Comparison of ENCODE assay signal across 12 cellular contexts in the genomic region with DNA sequence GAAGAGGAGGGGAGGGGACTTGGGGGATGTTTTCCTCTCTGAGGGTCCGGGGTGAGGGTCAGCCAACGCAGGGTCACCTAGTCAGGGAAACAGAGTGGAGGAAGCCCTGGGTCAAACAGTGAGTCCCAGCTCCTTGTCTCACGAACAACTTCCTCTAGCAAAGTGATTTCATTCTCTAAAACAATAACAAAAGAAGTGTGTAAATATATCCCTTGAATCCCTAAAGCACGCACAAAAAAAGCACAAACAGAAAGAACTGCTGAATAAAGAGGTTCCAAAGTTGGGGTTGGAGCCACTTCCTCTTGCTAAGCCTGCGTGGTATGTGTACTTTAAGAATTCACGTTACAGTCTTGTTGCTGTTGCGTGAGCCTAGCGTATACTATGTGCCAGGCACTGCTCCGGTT. TPM values are rescaled to one million over a fixed set of nuclear protein-coding genes. Genes with fewer than 3 reads are reported as not detected.
DNase-seq lines count a peak whose midpoint lies in the region; ATAC-seq, FAIRE-seq and TF ChIP-seq lines count a peak whose summit lies in the region.
"Had no signal": no experiment of that assay in that cellular context is flagged by ENCODE, and none has a peak within 500 bp of the region (broad histone marks: within the 10 kb centered on the region; RNA-seq: fewer than 3 reads in every experiment).

No MANE protein-coding gene starts in this region.

- TF ChIP-seq EP300 in HepG2 (IDR thresholded peaks at IDR 0.05; ENCODE audit: low read depth in 2 of 2, low read length in 2 of 2) (no peak), HepG2 (CRISPR knock-in tag; IDR thresholded peaks at IDR 0.05; ENCODE audit: borderline replicate concordance) (no peak)

- H3K4ac ChIP-seq in H9 (ENCODE audit: low read depth, low read length) = no peak overlapping the region

- no peak overlapping the region for H3K56ac ChIP-seq in H9 (ENCODE audit: insufficient read length, low read depth, low read length)

- TF ChIP-seq POLR2A in HepG2 (IDR thresholded peaks at IDR 0.05; ENCODE audit: insufficient read depth in 1 of 2, low read depth in 2 of 2, low read length in 2 of 2) (no peak), spleen (IDR thresholded peaks at IDR 0.05) (peak in 1 of 3 donors; percentile 37)

- CTCF ChIA-PET in HepG2 (lab: Yijun Ruan, JAX; ENCODE audit: low intra/inter-chr PET ratio, low total read pairs) = no interaction called here
- CTCF ChIA-PET in HEK293T (lab: Yijun Ruan, JAX) = interaction anchor here (2.6 kb wide), 1 partner anchor 18 kb away, joined by 9 read pairs; the partner anchor contains the start of gene DHX34

- no peak overlapping the region for H3K4me3 ChIP-seq in Loucy (ENCODE audit: low read length, poor library complexity, severe bottlenecking)
- H3K4me3 ChIP-seq in bronchial epithelial cell (ENCODE audit: low read depth, low read length) = no peak overlapping the region
- H3K4me3 ChIP-seq in HepG2 (replicated peaks in 1 of 3; ENCODE audit: insufficient read depth in 1 of 3, low read depth in 2 of 3, low read length in 3 of 3) = peak overlapping the region in 2 of 3 experiments; percentile 49 to 67; a peak in 5 of 6 replicates
- peak overlapping the region in 1 of 8 donors; percentile 39 for H3K4me3 ChIP-seq in spleen
- H3K4me3 ChIP-seq: cardiac muscle cell had no signal

- no peaks in the 10 kb centered on the region for H4K20me1 ChIP-seq in Loucy (ENCODE audit: insufficient read depth, low read length, poor library complexity, severe bottlenecking)
- H4K20me1 ChIP-seq in HepG2 (ENCODE audit: insufficient read depth, low read length) = no peaks in the 10 kb centered on the region
- no peaks in the 10 kb centered on the region for H4K20me1 ChIP-seq in H9 (ENCODE audit: control insufficient read depth, insufficient read depth, insufficient read length)

- H2BK15ac ChIP-seq in H9 (ENCODE audit: low read depth, low read length) = no peak overlapping the region

- H3K9me3 Mint-ChIP-seq in H9 = no peaks in the 10 kb centered on the region

- intact Hi-C loops in HepG2 (cut with micrococcal nuclease; ENCODE audit: unreplicated experiment) (no loop called here), spleen (cut with DNase I; ENCODE audit: low total_unique reads) (no loop called here)

- H3K9ac ChIP-seq in Loucy (ENCODE audit: low read depth, low read length, poor library complexity, severe bottlenecking) (no peak overlapping the region), HepG2 (ENCODE audit: insufficient read depth, low read depth, low read length) (peak overlapping the region; percentile 56; the same call in 1 of the 2 replicates), H9 (ENCODE audit: extremely low read depth, insufficient read length, low read length) (no peak overlapping the region)

- no peak overlapping the region for H4K91ac ChIP-seq in H9 (ENCODE audit: insufficient read length, low read depth, low read length)

- H3K27me3 ChIP-seq in Loucy (ENCODE audit: insufficient read depth, low read length, poor library complexity, severe bottlenecking) (no peaks in the 10 kb centered on the region), bronchial epithelial cell (ENCODE audit: control insufficient read depth, insufficient read depth, low read length) (no peaks in the 10 kb centered on the region), HepG2 (ENCODE audit: control insufficient read depth in 1 of 2, insufficient read depth in 2 of 2, low read length in 2 of 2) (peaks cover 1 to 18% of the 10 kb centered on the region in 2 experiments; a peak in 4 of 5 replicates), spleen (replicated peaks in 1 of 7) (peaks cover 0 to 5% (median 0%) of the 10 kb centered on the region in 7 donors), H9 (ENCODE audit: insufficient read depth, low read length) (no peaks in the 10 kb centered on the region)
- H3K27me3 ChIP-seq: cardiac muscle cell had no signal

- no peaks in the 10 kb centered on the region for H3K79me1 ChIP-seq in H9 (ENCODE audit: insufficient read depth, low read depth, low read length, poor library complexity, severe bottlenecking)

- H3K36me3 Mint-ChIP-seq in H9 (ENCODE audit: insufficient read depth in 1 of 3, low read depth in 3 of 3) = no peaks in the 10 kb centered on the region

- H3K36me3 ChIP-seq in Loucy (ENCODE audit: insufficient read depth, low read length) = no peaks in the 10 kb centered on the region
- no peaks in the 10 kb centered on the region for H3K36me3 ChIP-seq in bronchial epithelial cell (ENCODE audit: control insufficient read depth, insufficient read depth, low read length)
- no peaks in the 10 kb centered on the region for H3K36me3 ChIP-seq in HepG2 (replicated peaks in 1 of 2; ENCODE audit: control insufficient read depth in 1 of 2, insufficient read depth in 2 of 2, low read length in 2 of 2)
- H3K36me3 ChIP-seq in spleen = no peaks in the 10 kb centered on the region
- H3K36me3 ChIP-seq: cardiac muscle cell had no signal

- no peaks in the 10 kb centered on the region for H3K23me2 ChIP-seq in H9 (ENCODE audit: insufficient read length, low read depth, low read length, poor library complexity, severe bottlenecking)

- no peak overlapping the region for H3K18ac ChIP-seq in H9 (ENCODE audit: insufficient read length, low read depth, low read length)

- peak; percentile 46 for DNase-seq in bronchial epithelial cell (ENCODE audit: low read depth)
- DNase-seq in HepG2 (ENCODE audit: low spot score) = no peak
- no peak for DNase-seq in spleen
- DNase-seq in GM19239 (ENCODE audit: insufficient read length, low spot score) = no peak
- no peak for DNase-seq in H9
- DNase-seq in HEK293T (ENCODE audit: extremely low spot score) = no peak
- DNase-seq: DMS53 had no signal

- H4K5ac ChIP-seq in H9 (ENCODE audit: insufficient read length, low read depth, low read length) = no peak overlapping the region

- H3K4me1 ChIP-seq in Loucy (ENCODE audit: insufficient read depth, low read length, poor library complexity, severe bottlenecking) = no peaks in the 10 kb centered on the region
- H3K4me1 ChIP-seq in HepG2 (ENCODE audit: insufficient read depth, low read length) = peaks cover 33% of the 10 kb centered on the region
- peaks cover 0 to 41% (median 10%) of the 10 kb centered on the region in 6 donors for H3K4me1 ChIP-seq in spleen
- no peaks in the 10 kb centered on the region for H3K4me1 ChIP-seq in H9 (ENCODE audit: insufficient read depth, low read length)

- no peak overlapping the region for H2BK20ac ChIP-seq in H9 (ENCODE audit: low read depth, low read length, poor library complexity, severe bottlenecking)

- H2BK12ac ChIP-seq in H9 (ENCODE audit: insufficient read length, low read depth, low read length) = no peak overlapping the region

- no TSS peak for BruUV-seq in HepG2 (replicated peaks; lab: Mats Ljungman, UMichigan)

- H3K27ac ChIP-seq in HepG2 (ENCODE audit: extremely low read length, insufficient read depth, low read length) (no peak overlapping the region), spleen (peak overlapping the region; percentile 40 to 89 (median 82)), H9 (ENCODE audit: insufficient read length, low read depth, low read length) (no peak overlapping the region)
- H3K27ac ChIP-seq: cardiac muscle cell had no signal

- no peaks in the 10 kb centered on the region for H3F3A ChIP-seq in Loucy (ENCODE audit: low read depth)

- no peak for TF ChIP-seq CTCF in Loucy (conservative IDR thresholded peaks at IDR 0.05; ENCODE audit: low read length)
- no peak for TF ChIP-seq CTCF in bronchial epithelial cell (IDR thresholded peaks at IDR 0.05; ENCODE audit: insufficient read depth, low read length, severe bottlenecking)
- no peak for TF ChIP-seq CTCF in HepG2 (CRISPR knock-in tag; IDR thresholded peaks at IDR 0.05)
- TF ChIP-seq CTCF in spleen (IDR thresholded peaks at IDR 0.05 in 8 of 11, conservative IDR thresholded peaks at IDR 0.05 in 3 of 11) = no peak
- TF ChIP-seq CTCF in H9 (conservative IDR thresholded peaks at IDR 0.05) = no peak

- POLR2A ChIA-PET in HepG2 (lab: Yijun Ruan, JAX) (interaction anchor here (1.1 to 2.6 kb wide), 2 partner anchors 15 to 18 kb away, joined by 3 to 8 read pairs; partner anchors contain the start of gene DHX34), HEK293T (lab: Yijun Ruan, JAX) (no interaction called here)

- H2BK5ac ChIP-seq in H9 (ENCODE audit: insufficient read length, low read length) = no peak overlapping the region

- peaks cover 2% of the 10 kb centered on the region; the same call in 1 of the 2 replicates for H3K27me3 Mint-ChIP-seq in H9 (ENCODE audit: low read depth)

- in situ Hi-C loops in HepG2 (cut with HindIII; ENCODE audit: extremely low pct_ligation_motif_present, low pct_unique_long_range_greater_than_20kb) = no loop called here

- H3K27ac Mint-ChIP-seq in H9 = peak overlapping the region in 1 of 3 experiments; percentile 52; a peak in 1 of 7 replicates

- H2AFZ ChIP-seq in Loucy (ENCODE audit: low read length) = peak overlapping the region; percentile 28; the same call in 1 of the 2 replicates
- H2AFZ ChIP-seq in HepG2 (ENCODE audit: low read length) = peak overlapping the region; percentile 88
- H2AFZ ChIP-seq in H9 (ENCODE audit: low read length) = no peak overlapping the region

- peak; percentile 48 for ATAC-seq in HepG2
- no peak for ATAC-seq in GM19397 (IDR thresholded peaks at IDR 0.05; ENCODE audit: unreplicated experiment)

- H3K4me2 ChIP-seq in Loucy (ENCODE audit: low read depth, low read length, poor library complexity, severe bottlenecking) (no peak overlapping the region), HepG2 (ENCODE audit: low read depth, low read length) (peak overlapping the region; percentile 84), H9 (ENCODE audit: insufficient read depth, insufficient read length, low read length) (no peak overlapping the region)

- no peak overlapping the region; a peak in 1 of 5 replicates for H3K4me3 Mint-ChIP-seq in H9

- peaks cover 0 to 4% of the 10 kb centered on the region in 2 experiments; a peak in 1 of 4 replicates for H3K4me1 Mint-ChIP-seq in H9

- H3K9me3 ChIP-seq in Loucy (ENCODE audit: insufficient read depth, low read depth, low read length) (no peaks in the 10 kb centered on the region), HepG2 (ENCODE audit: low read length) (no peaks in the 10 kb centered on the region), spleen (no peaks in the 10 kb centered on the region), H9 (ENCODE audit: control insufficient read depth, low read depth, low read length) (no peaks in the 10 kb centered on the region)

- H3K23ac ChIP-seq in H9 (ENCODE audit: insufficient read length, low read depth, low read length) = no peak overlapping the region

- H3K14ac ChIP-seq in H9 (ENCODE audit: insufficient read depth, low read length) = no peak overlapping the region

- no peaks in the 10 kb centered on the region for H3K9me2 ChIP-seq in Loucy (replicated peaks; ENCODE audit: low read depth, low read length)

- TF ChIP-seq RAD21 in HepG2 (CRISPR knock-in tag; IDR thresholded peaks at IDR 0.05) = no peak

- FAIRE-seq in bronchial epithelial cell (lab: Jason Lieb, UNC) (no peak), HepG2 (lab: Jason Lieb, UNC) (no peak), GM19239 (lab: Jason Lieb, UNC) (no peak)
- FAIRE-seq: H54 had no signal

- H4K8ac ChIP-seq in H9 (replicated peaks; ENCODE audit: insufficient read length, low read depth, low read length) = no peak overlapping the region

- H2BK120ac ChIP-seq in H9 (ENCODE audit: low read depth, low read length, poor library complexity, severe bottlenecking) = no peak overlapping the region

- H3K79me2 ChIP-seq in Loucy (ENCODE audit: insufficient read depth, low read length) = no peaks in the 10 kb centered on the region
- H3K79me2 ChIP-seq in HepG2 (ENCODE audit: insufficient read depth, low read length) = no peaks in the 10 kb centered on the region
- H3K79me2 ChIP-seq in H9 (ENCODE audit: insufficient read depth, low read length) = no peaks in the 10 kb centered on the region

- H3T11ph ChIP-seq in H9 (ENCODE audit: low read length) = no peak overlapping the region

- 1% methylated on average over 9 of the region's 9 CpGs for WGBS in HepG2 (ENCODE audit: low lambda C conversion rate)
- WGBS in spleen, 5 donors = 17 to 31% (median 21%) methylated on average over 9 of the region's 9 CpGs
- WGBS in H9 (ENCODE audit: extremely low coverage, insufficient read length, low lambda C conversion rate) = no CpG with 5 or more reads among the region's 9 CpGs

- H2AK5ac ChIP-seq in H9 (ENCODE audit: insufficient read length, low read length) = no peak overlapping the region

RNA-seq across cellular contexts. Expression of gene C5AR2, which starts 1.5 kb away (rescaled TPM):
- total RNA-seq in bronchial epithelial cell (0.53 and 0.64 TPM in 2 replicates), HepG2 (2016; rRNA removed; fragmentation: Illumina TruSeq; extraction: Trizol) (0.09 TPM in 1 of 2 replicates, not detected in the other), spleen (10 to 100 TPM; 24.7 to 55.7 (median 28.3) TPM), H9 (2021) (not detected in 2 replicates)
- total RNA-seq in HepG2 (2016; cell fraction: cytosol; rRNA removed; fragmentation: Illumina TruSeq; extraction: Trizol; ENCODE audit: low read depth) = not detected in 2 replicates
- not detected in 2 replicates for total RNA-seq in HepG2 (2016; cell fraction: insoluble cytoplasmic fraction; rRNA removed; fragmentation: Illumina TruSeq; extraction: Trizol)
- total RNA-seq in HepG2 (2016; cell fraction: membrane; rRNA removed; fragmentation: Illumina TruSeq; extraction: Trizol) = 0.07 TPM in 1 of 2 replicates, not detected in the other
- not detected in 2 replicates for total RNA-seq in HepG2 (2016; cell fraction: nucleus; rRNA removed; fragmentation: Illumina TruSeq; extraction: Trizol)
- polyA plus RNA-seq in HepG2 (2011; rRNA removed) (0.24 and 0.26 TPM in 2 replicates), spleen (1 to 10 TPM; 1.3 to 2.7 (median 1.5) TPM)
- polyA plus RNA-seq in HepG2 (2011; cell fraction: cytosol; rRNA removed) = 0.18 and 0.28 TPM in 2 replicates
- polyA plus RNA-seq in HepG2 (2011; cell fraction: nucleus; rRNA removed) = 0.50 and 0.66 TPM in 2 replicates
- 0.20 and 0.30 TPM in 2 replicates for polyA plus RNA-seq in HepG2 (2012)
- polyA plus RNA-seq in HepG2 (2016; cell fraction: cytosol; fragmentation: Illumina TruSeq; extraction: Trizol; ENCODE audit: low read depth) = not detected in 2 replicates
- polyA plus RNA-seq in HepG2 (2016; cell fraction: insoluble cytoplasmic fraction; fragmentation: Illumina TruSeq; extraction: Trizol; ENCODE audit: low read depth) = not detected in 2 replicates
- polyA plus RNA-seq in HepG2 (2016; cell fraction: membrane; fragmentation: Illumina TruSeq; extraction: Trizol; ENCODE audit: low read depth) = not detected in 2 replicates
- not detected in 2 replicates for polyA plus RNA-seq in HepG2 (2016; cell fraction: nucleus; fragmentation: Illumina TruSeq; extraction: Trizol; ENCODE audit: insufficient read depth, low read depth)
- polyA minus RNA-seq in HepG2 (2011; rRNA and poly(A)+ RNA removed; ENCODE audit: low replicate concordance) = 0.48 and 6.7 TPM in 2 replicates
- polyA minus RNA-seq in HepG2 (2011; cell fraction: cytosol; rRNA and poly(A)+ RNA removed) = 0.10 and 0.18 TPM in 2 replicates
- 0.25 TPM in 1 of 2 replicates, not detected in the other for polyA minus RNA-seq in HepG2 (2011; cell fraction: nucleus; rRNA and poly(A)+ RNA removed)
- total RNA-seq: activated CD8-positive, alpha-beta memory T cell treated with anti-CD3 and anti-CD28 coated beads for 36 hours; cardiac muscle cell had no signal
- polyA plus RNA-seq: cardiac muscle cell had no signal

RNA-seq across cellular contexts. Expression of gene DHX34, which starts 18.6 kb away (rescaled TPM):
- total RNA-seq in bronchial epithelial cell (9.5 and 13.3 TPM in 2 replicates), HepG2 (2016; rRNA removed; fragmentation: Illumina TruSeq; extraction: Trizol) (8.0 and 12.0 TPM in 2 replicates), spleen (10 to 100 TPM; 19.5 to 34.8 (median 27.0) TPM), H9 (2021) (38.2 and 38.3 TPM in 2 replicates)
- total RNA-seq in HepG2 (2016; cell fraction: cytosol; rRNA removed; fragmentation: Illumina TruSeq; extraction: Trizol; ENCODE audit: low read depth) = 11.3 and 11.4 TPM in 2 replicates
- total RNA-seq in HepG2 (2016; cell fraction: insoluble cytoplasmic fraction; rRNA removed; fragmentation: Illumina TruSeq; extraction: Trizol) = 6.8 and 12.8 TPM in 2 replicates
- total RNA-seq in HepG2 (2016; cell fraction: membrane; rRNA removed; fragmentation: Illumina TruSeq; extraction: Trizol) = 8.6 and 9.9 TPM in 2 replicates
- total RNA-seq in HepG2 (2016; cell fraction: nucleus; rRNA removed; fragmentation: Illumina TruSeq; extraction: Trizol) = 12.8 and 13.1 TPM in 2 replicates
- polyA plus RNA-seq in HepG2 (2011; rRNA removed) (9.2 and 12.5 TPM in 2 replicates), spleen (10 to 100 TPM in 2 of 3 donors, 1 to 10 TPM in 1; 8.4 to 18.5 (median 13.1) TPM)
- polyA plus RNA-seq in HepG2 (2011; cell fraction: cytosol; rRNA removed) = 4.0 and 5.9 TPM in 2 replicates
- polyA plus RNA-seq in HepG2 (2011; cell fraction: nucleus; rRNA removed) = 50.6 and 52.9 TPM in 2 replicates
- polyA plus RNA-seq in HepG2 (2012) = 6.5 and 9.0 TPM in 2 replicates
- 2.1 and 2.4 TPM in 2 replicates for polyA plus RNA-seq in HepG2 (2016; cell fraction: cytosol; fragmentation: Illumina TruSeq; extraction: Trizol; ENCODE audit: low read depth)
- 6.9 and 11.0 TPM in 2 replicates for polyA plus RNA-seq in HepG2 (2016; cell fraction: insoluble cytoplasmic fraction; fragmentation: Illumina TruSeq; extraction: Trizol; ENCODE audit: low read depth)
- polyA plus RNA-seq in HepG2 (2016; cell fraction: membrane; fragmentation: Illumina TruSeq; extraction: Trizol; ENCODE audit: low read depth) = 3.7 and 4.3 TPM in 2 replicates
- 28.7 and 30.5 TPM in 2 replicates for polyA plus RNA-seq in HepG2 (2016; cell fraction: nucleus; fragmentation: Illumina TruSeq; extraction: Trizol; ENCODE audit: insufficient read depth, low read depth)
- 18.8 and 19.4 TPM in 2 replicates for polyA minus RNA-seq in HepG2 (2011; rRNA and poly(A)+ RNA removed; ENCODE audit: low replicate concordance)
- 3.9 and 7.7 TPM in 2 replicates for polyA minus RNA-seq in HepG2 (2011; cell fraction: cytosol; rRNA and poly(A)+ RNA removed)
- 16.0 and 18.4 TPM in 2 replicates for polyA minus RNA-seq in HepG2 (2011; cell fraction: nucleus; rRNA and poly(A)+ RNA removed)

RNA-seq across cellular contexts. Expression of gene C5AR1, which starts 20.8 kb away (rescaled TPM):
- under 0.01 and 1.0 TPM in 2 replicates for total RNA-seq in bronchial epithelial cell
- 0.07 TPM in 1 of 2 replicates, not detected in the other for total RNA-seq in HepG2 (2016; rRNA removed; fragmentation: Illumina TruSeq; extraction: Trizol)
- 0.71 TPM in 1 of 2 replicates, not detected in the other for total RNA-seq in HepG2 (2016; cell fraction: cytosol; rRNA removed; fragmentation: Illumina TruSeq; extraction: Trizol; ENCODE audit: low read depth)
- total RNA-seq in HepG2 (2016; cell fraction: insoluble cytoplasmic fraction; rRNA removed; fragmentation: Illumina TruSeq; extraction: Trizol) = 0.15 TPM in 1 of 2 replicates, not detected in the other
- total RNA-seq in HepG2 (2016; cell fraction: membrane; rRNA removed; fragmentation: Illumina TruSeq; extraction: Trizol) = 0.07 TPM in 1 of 2 replicates, not detected in the other
- not detected in 2 replicates for total RNA-seq in HepG2 (2016; cell fraction: nucleus; rRNA removed; fragmentation: Illumina TruSeq; extraction: Trizol)
- polyA plus RNA-seq in HepG2 (2011; rRNA removed) = 1.6 and 3.9 TPM in 2 replicates
- 0.85 and 2.3 TPM in 2 replicates for polyA plus RNA-seq in HepG2 (2011; cell fraction: cytosol; rRNA removed)
- polyA plus RNA-seq in HepG2 (2011; cell fraction: nucleus; rRNA removed) = 0.59 and 1.6 TPM in 2 replicates
- polyA plus RNA-seq in HepG2 (2012) = 4.2 and 10.7 TPM in 2 replicates
- not detected in 2 replicates for polyA plus RNA-seq in HepG2 (2016; cell fraction: cytosol; fragmentation: Illumina TruSeq; extraction: Trizol; ENCODE audit: low read depth)
- polyA plus RNA-seq in HepG2 (2016; cell fraction: insoluble cytoplasmic fraction; fragmentation: Illumina TruSeq; extraction: Trizol; ENCODE audit: low read depth) = 0.44 TPM in 1 of 2 replicates, not detected in the other
- polyA plus RNA-seq in HepG2 (2016; cell fraction: membrane; fragmentation: Illumina TruSeq; extraction: Trizol; ENCODE audit: low read depth) = 0.09 TPM in 1 of 2 replicates, not detected in the other
- 0.45 and 1.1 TPM in 2 replicates for polyA plus RNA-seq in HepG2 (2016; cell fraction: nucleus; fragmentation: Illumina TruSeq; extraction: Trizol; ENCODE audit: insufficient read depth, low read depth)
- polyA minus RNA-seq in HepG2 (2011; rRNA and poly(A)+ RNA removed; ENCODE audit: low replicate concordance) = 2.5 and 3.0 TPM in 2 replicates
- polyA minus RNA-seq in HepG2 (2011; cell fraction: cytosol; rRNA and poly(A)+ RNA removed) = 1.8 and 2.6 TPM in 2 replicates
- 0.39 and 0.75 TPM in 2 replicates for polyA minus RNA-seq in HepG2 (2011; cell fraction: nucleus; rRNA and poly(A)+ RNA removed)
- 100 to 1,000 TPM in 1 of 7 donors, 10 to 100 TPM in 6; 33.1 to 124 (median 64.0) TPM for total RNA-seq in spleen
- polyA plus RNA-seq in spleen = 1 to 10 TPM; 4.0 to 9.4 (median 4.6) TPM
- 1.8 TPM in 2 replicates for total RNA-seq in H9 (2021)
- total RNA-seq: cardiac muscle cell had no signal
- polyA plus RNA-seq: cardiac muscle cell had no signal

RNA-seq across cellular contexts. Expression of gene INAFM1, which starts 55.8 kb away (rescaled TPM):
- total RNA-seq in bronchial epithelial cell (0.53 and 1.7 TPM in 2 replicates), HepG2 (2016; rRNA removed; fragmentation: Illumina TruSeq; extraction: Trizol) (1.00 and 1.9 TPM in 2 replicates), spleen (10 to 100 TPM in 4 of 7 donors, 1 to 10 TPM in 3; 3.9 to 19.8 (median 13.8) TPM), H9 (2021) (8.5 and 9.2 TPM in 2 replicates)
- total RNA-seq in HepG2 (2016; cell fraction: cytosol; rRNA removed; fragmentation: Illumina TruSeq; extraction: Trizol; ENCODE audit: low read depth) = 0.81 and 1.1 TPM in 2 replicates
- 1.1 and 1.8 TPM in 2 replicates for total RNA-seq in HepG2 (2016; cell fraction: insoluble cytoplasmic fraction; rRNA removed; fragmentation: Illumina TruSeq; extraction: Trizol)
- total RNA-seq in HepG2 (2016; cell fraction: membrane; rRNA removed; fragmentation: Illumina TruSeq; extraction: Trizol) = 1.0 and 1.2 TPM in 2 replicates
- total RNA-seq in HepG2 (2016; cell fraction: nucleus; rRNA removed; fragmentation: Illumina TruSeq; extraction: Trizol) = 0.78 and 1.0 TPM in 2 replicates
- polyA plus RNA-seq in HepG2 (2011; rRNA removed) (0.88 and 1.3 TPM in 2 replicates), spleen (10 to 100 TPM in 2 of 3 donors, 1 to 10 TPM in 1; 8.1 to 12.9 (median 11.3) TPM)
- 0.60 and 0.93 TPM in 2 replicates for polyA plus RNA-seq in HepG2 (2011; cell fraction: cytosol; rRNA removed)
- 5.3 and 5.5 TPM in 2 replicates for polyA plus RNA-seq in HepG2 (2011; cell fraction: nucleus; rRNA removed)
- polyA plus RNA-seq in HepG2 (2012) = 2.8 and 3.1 TPM in 2 replicates
- 2.2 and 2.5 TPM in 2 replicates for polyA plus RNA-seq in HepG2 (2016; cell fraction: cytosol; fragmentation: Illumina TruSeq; extraction: Trizol; ENCODE audit: low read depth)
- 1.8 and 2.4 TPM in 2 replicates for polyA plus RNA-seq in HepG2 (2016; cell fraction: insoluble cytoplasmic fraction; fragmentation: Illumina TruSeq; extraction: Trizol; ENCODE audit: low read depth)
- 1.7 and 2.2 TPM in 2 replicates for polyA plus RNA-seq in HepG2 (2016; cell fraction: membrane; fragmentation: Illumina TruSeq; extraction: Trizol; ENCODE audit: low read depth)
- polyA plus RNA-seq in HepG2 (2016; cell fraction: nucleus; fragmentation: Illumina TruSeq; extraction: Trizol; ENCODE audit: insufficient read depth, low read depth) = 4.5 and 6.9 TPM in 2 replicates
- polyA minus RNA-seq in HepG2 (2011; rRNA and poly(A)+ RNA removed; ENCODE audit: low replicate concordance) = 0.35 and 1.3 TPM in 2 replicates
- 1.2 and 1.5 TPM in 2 replicates for polyA minus RNA-seq in HepG2 (2011; cell fraction: cytosol; rRNA and poly(A)+ RNA removed)
- polyA minus RNA-seq in HepG2 (2011; cell fraction: nucleus; rRNA and poly(A)+ RNA removed) = 0.99 and 1.4 TPM in 2 replicates

Comparison
In these comparisons a context has a peak if more than half of its experiments do, and no peak if none do; other contexts are left out.
1. H3K4me3 ChIP-seq: peak in HepG2 (2 of 3); none in Loucy (single experiment) and bronchial epithelial cell (single experiment).
2. H3K27ac ChIP-seq: peak in spleen (8 of 8); none in HepG2 (single experiment) and H9 (single experiment).
3. RNA of gene C5AR2, which starts 1.5 kb away (total RNA-seq): 24.7 to 55.7 TPM in spleen; 0.53 to 0.64 TPM in bronchial epithelial cell, 0.07 to 0.09 TPM in HepG2 and not detected in H9; every median in the first group is over 10 times any median in the second.
4. RNA of gene C5AR1, which starts 20.8 kb away (total RNA-seq): 33.1 to 124 TPM in spleen; 1.8 TPM in H9, 0.07 to 0.71 TPM in HepG2 and under 0.01 to 1.0 TPM in bronchial epithelial cell; every median in the first group is over 10 times any median in the second.